ENCODE assay signal across 17 cellular contexts in genomic region chr17:31446195-31446967, GRCh38. TPM values are rescaled to one million over a fixed set of nuclear protein-coding genes. Genes with fewer than 3 reads are reported as not detected.
DNase-seq lines count a peak whose midpoint lies in the region; ATAC-seq, FAIRE-seq and TF ChIP-seq lines count a peak whose summit lies in the region.
"Had no signal": no experiment of that assay in that cellular context is flagged by ENCODE, and none has a peak within 500 bp of the region (broad histone marks: within the 10 kb centered on the region; RNA-seq: fewer than 3 reads in every experiment).

No MANE protein-coding gene starts in this region.

- CTCF ChIA-PET in A549 (lab: Yijun Ruan, JAX), result interaction anchor here (1.0 to 23.7 kb wide), 7 partner anchors 8 to 79 kb away, joined by 3 to 490 read pairs (median 6); no protein-coding TSS in a partner anchor

- no peaks in the 10 kb centered on the region for H3K4me1 ChIP-seq in A549
- H3K4me1 ChIP-seq in ascending aorta, result no peaks in the 10 kb centered on the region

- DNase-seq in A549 (ENCODE audit: low read depth in 1 of 2, low spot score in 1 of 2), result peak in 1 of 2 experiments; percentile 29
- DNase-seq in HT-29 (ENCODE audit: low spot score), result peak; percentile 45
- DNase-seq in cardiac fibroblast (ENCODE audit: low read depth in 2 of 2), result no peak
- peak; percentile 53 for DNase-seq in left kidney (ENCODE audit: low read depth, low spot score)
- no peak for DNase-seq in ascending aorta (ENCODE audit: low spot score in 2 of 2)
- no peak for DNase-seq in NCI-H1105 treated with DMSO at 0.1 percent for 48 hours (lab: John Stamatoyannopoulos, UW)
- DNase-seq: ACHN; activated CD4-positive, alpha-beta T cell treated with anti-CD3 and anti-CD28 coated beads for 48 hours; activated T-cell treated with anti-CD3 and anti-CD28 coated beads, Interleukin-2, amount 50 U/mL, for 1 hour; islet precursor cell; MV-4-11; NCI-H2171; NCI-H82 had no signal

- WGBS in A549 (ENCODE audit: missing lambda C conversion rate), result 58% methylated on average over 13 of the region's 13 CpGs

- no peaks in the 10 kb centered on the region for H3K36me3 ChIP-seq in ascending aorta

- H3K27ac ChIP-seq in A549 (no peak overlapping the region), ascending aorta (no peak overlapping the region)
- H3K27ac ChIP-seq: epithelial cell of prostate had no signal

- peak; percentile 27 for TF ChIP-seq CTCF in A549 (IDR thresholded peaks at IDR 0.05)
- peak; percentile 11 for TF ChIP-seq CTCF in cardiac fibroblast (IDR thresholded peaks at IDR 0.05; ENCODE audit: low read depth, low read length)
- TF ChIP-seq CTCF in ascending aorta (IDR thresholded peaks at IDR 0.05), result no peak

- peak in 1 of 2 experiments; percentile 28; a peak in 1 of 5 replicates for TF ChIP-seq RAD21 in A549 (conservative IDR thresholded peaks at IDR 0.05 in 1 of 2, IDR thresholded peaks at IDR 0.05 in 1 of 2)

- no peak overlapping the region for H3K4me3 ChIP-seq in A549
- no peak overlapping the region for H3K4me3 ChIP-seq in cardiac fibroblast (replicated peaks in 1 of 2; ENCODE audit: low read depth in 2 of 2, low read length in 2 of 2)
- no peak overlapping the region for H3K4me3 ChIP-seq in ascending aorta
- H3K4me3 ChIP-seq: GM23338 had no signal

- TF ChIP-seq POLR2A in A549 (IDR thresholded peaks at IDR 0.05; ENCODE audit: low read length), result no peak

- H3K4me2 ChIP-seq in A549, result no peak overlapping the region
- H3K4me2 ChIP-seq: GM23338 had no signal

- ATAC-seq in A549 (peak; percentile 52 to 63; a peak in 2 of 6 replicates), GM21360 (IDR thresholded peaks at IDR 0.05; ENCODE audit: unreplicated experiment) (no peak), GM19023 (IDR thresholded peaks at IDR 0.05; ENCODE audit: unreplicated experiment) (no peak)
- ATAC-seq: GM23338 had no signal

- FAIRE-seq in A549 (lab: Jason Lieb, UNC), result no peak

- TF ChIP-seq EP300 in A549 (IDR thresholded peaks at IDR 0.05), result no peak

- POLR2A ChIA-PET in A549 (lab: Yijun Ruan, JAX), result no interaction called here

- intact Hi-C loops in ascending aorta (cut with DNase I), result no loop called here

- H3K9me3 ChIP-seq in A549 (no peaks in the 10 kb centered on the region), ascending aorta (no peaks in the 10 kb centered on the region)

- H3K27me3 ChIP-seq in ascending aorta, result no peaks in the 10 kb centered on the region

TF ChIP-seq in A549, 52 proteins besides CTCF, POLR2A, EP300 and RAD21:
- TF ChIP-seq SMC3 (IDR thresholded peaks at IDR 0.05) (peak; percentile 34; the same call in 2 of the 3 replicates), MAFK (IDR thresholded peaks at IDR 0.05; ENCODE audit: partially characterized antibody) (no peak)

RNA-seq across cellular contexts. Expression of gene RAB11FIP4, which starts 54.9 kb away (rescaled TPM):
- 1.9 and 3.5 TPM in 2 replicates for polyA plus RNA-seq in A549 (2011; rRNA removed)
- 1.4 TPM in 2 replicates for polyA plus RNA-seq in A549 (2012; cell fraction: cytosol; rRNA removed)
- polyA plus RNA-seq in A549 (2012; cell fraction: nucleus; rRNA removed), result 1.2 and 1.3 TPM in 2 replicates
- 1.2 to 1.9 TPM (median 1.3 TPM) in 3 replicates for polyA plus RNA-seq in A549 (2017; fragmentation: RNase III; extraction: RNeasy Plus Mini Kit Qiagen cat#74134 plus additional on column Dnase treatment)
- 3.2 and 4.1 TPM in 2 replicates for polyA minus RNA-seq in A549 (2011; rRNA and poly(A)+ RNA removed)
- total RNA-seq in HT-29 (2014; rRNA removed; shearing (Covaris generic)), result 58.3 and 59.5 TPM in 2 replicates
- 0.85 TPM for total RNA-seq in ascending aorta

Comparison
In these comparisons a context has a peak if more than half of its experiments do, and no peak if none do; other contexts are left out.
1. ATAC-seq: peak in A549 (2 of 2); none in GM21360 (single experiment) and GM19023 (single experiment).
2. DNase-seq: peak in HT-29 (single experiment) and left kidney (single experiment); none in cardiac fibroblast (0 of 2), ascending aorta (0 of 2) and NCI-H1105 treated with DMSO at 0.1 percent for 48 hours (single experiment).
3. CTCF ChIP-seq: peak in A549 (single experiment) and cardiac fibroblast (single experiment); none in ascending aorta (0 of 3).
4. RNA of gene RAB11FIP4, which starts 54.9 kb away (total RNA-seq): 58.3 to 59.5 TPM in HT-29; 0.85 TPM in ascending aorta (single experiment); every median in the first group is over 10 times any median in the second.